Comparison of ENCODE assay signal across 9 cellular contexts in the genomic region with DNA sequence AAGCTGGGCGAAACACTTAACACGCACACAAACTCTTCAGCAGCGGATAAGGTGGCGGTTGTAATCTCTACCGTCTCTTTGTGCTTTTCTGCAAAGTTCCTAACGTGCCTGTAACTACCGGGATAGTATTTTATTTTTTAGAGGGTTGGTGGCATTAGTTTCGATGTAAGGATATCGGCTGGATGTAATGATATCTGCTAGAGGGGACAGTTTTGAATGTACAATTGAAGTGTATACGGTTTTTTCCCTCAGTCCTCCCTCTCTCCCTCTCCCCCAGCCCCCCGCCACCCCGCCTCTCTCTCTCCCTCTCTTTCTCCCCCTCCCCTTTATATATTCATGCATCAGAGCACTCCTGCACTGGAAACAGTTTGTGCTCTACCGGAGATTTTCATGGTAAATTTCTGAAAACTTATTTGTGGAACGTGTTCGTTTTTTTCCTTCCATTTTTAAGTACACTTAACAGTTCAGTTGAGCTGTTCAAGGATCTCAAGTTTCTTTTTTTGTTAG. TPM values are rescaled to one million over a fixed set of nuclear protein-coding genes. Genes with fewer than 3 reads are reported as not detected.
DNase-seq lines count a peak whose midpoint lies in the region; ATAC-seq and TF ChIP-seq lines count a peak whose summit lies in the region.
"Had no signal": no experiment of that assay in that cellular context is flagged by ENCODE, and none has a peak within 500 bp of the region (broad histone marks: within the 10 kb centered on the region; RNA-seq: fewer than 3 reads in every experiment).

No MANE protein-coding gene starts in this region.

- H3K4me2 ChIP-seq in DND-41 (ENCODE audit: insufficient read depth, low read length) (peak overlapping the region; percentile 63), osteoblast (ENCODE audit: insufficient read depth, low read length) (peak overlapping the region; percentile 93)

- peak overlapping the region; percentile 96 for H3K9ac ChIP-seq in DND-41 (ENCODE audit: low read depth, low read length)

- H3K27me3 ChIP-seq in DND-41 (ENCODE audit: insufficient read depth, low read length, poor library complexity) (no peaks in the 10 kb centered on the region), ectodermal cell (ENCODE audit: control insufficient read depth, insufficient read depth, low read length, poor library complexity, severe bottlenecking) (no peaks in the 10 kb centered on the region), osteoblast (ENCODE audit: insufficient read depth, low read length) (no peaks in the 10 kb centered on the region)

- H3K79me2 ChIP-seq in DND-41 (ENCODE audit: insufficient read depth, low read length) (peaks cover 60% of the 10 kb centered on the region), osteoblast (ENCODE audit: insufficient read depth, low read length) (peaks cover 51% of the 10 kb centered on the region)

- no peak for TF ChIP-seq CTCF in DND-41 (IDR thresholded peaks at IDR 0.05; ENCODE audit: borderline replicate concordance, extremely low read depth, low read length, poor library complexity, severe bottlenecking)
- TF ChIP-seq CTCF in osteoblast (IDR thresholded peaks at IDR 0.05; ENCODE audit: extremely low read depth, low read depth, low read length): no peak
- TF ChIP-seq CTCF in CD14-positive monocyte (IDR thresholded peaks at IDR 0.05): no peak

- H3K4me3 ChIP-seq in DND-41 (ENCODE audit: low read depth in 1 of 2, low read length in 2 of 2) (peak overlapping the region; percentile 61 to 74), ectodermal cell (ENCODE audit: insufficient read depth, low read depth, low read length) (peak overlapping the region; percentile 84), osteoblast (ENCODE audit: insufficient read depth, low read length) (peak overlapping the region; percentile 88)

- H3K4me1 ChIP-seq in DND-41 (ENCODE audit: insufficient read depth, low read length): peaks cover 47% of the 10 kb centered on the region
- H3K4me1 ChIP-seq in ectodermal cell (ENCODE audit: control insufficient read depth, insufficient read depth, low read length): peaks cover 18% of the 10 kb centered on the region
- H3K4me1 ChIP-seq in osteoblast (ENCODE audit: insufficient read depth, low read length): peaks cover 16% of the 10 kb centered on the region

- H3K9me3 Mint-ChIP-seq in CD14-positive monocyte: no peaks in the 10 kb centered on the region
- H3K9me3 Mint-ChIP-seq: activated naive CD4-positive, alpha-beta T cell treated with anti-CD3 and anti-CD28 coated beads, Interleukin-2, amount 50 U/mL, for 24 hours had no signal

- peak; percentile 30 for DNase-seq in DND-41
- DNase-seq in NCI-H2171 (lab: John Stamatoyannopoulos, UW): peak; percentile 24
- DNase-seq in osteoblast (ENCODE audit: insufficient read length, low spot score, missing footprints): no peak
- DNase-seq in CD14-positive monocyte (ENCODE audit: low spot score): no peak
- DNase-seq in SHP77 treated with DMSO at 0.1 percent for 48 hours (lab: John Stamatoyannopoulos, UW): no peak
- no peak for DNase-seq in AG20443 (ENCODE audit: low spot score)

- WGBS in ectodermal cell, 2 experiments: 0% methylated on average over 9 to 14 of the region's 15 CpGs

- H3K27ac Mint-ChIP-seq in CD14-positive monocyte: no peak overlapping the region
- H3K27ac Mint-ChIP-seq: activated naive CD4-positive, alpha-beta T cell treated with anti-CD3 and anti-CD28 coated beads, Interleukin-2, amount 50 U/mL, for 24 hours had no signal

- H3K36me3 ChIP-seq in DND-41 (ENCODE audit: insufficient read depth, low read length) (no peaks in the 10 kb centered on the region; the same call in 1 of the 2 replicates), ectodermal cell (ENCODE audit: control insufficient read depth, insufficient read depth, low read length) (no peaks in the 10 kb centered on the region), osteoblast (ENCODE audit: insufficient read depth, low read length) (no peaks in the 10 kb centered on the region)

- peaks cover 4% of the 10 kb centered on the region for H3K4me1 Mint-ChIP-seq in CD14-positive monocyte

- H2AFZ ChIP-seq in DND-41 (ENCODE audit: low read depth, low read length) (peak overlapping the region; percentile 58), osteoblast (ENCODE audit: low read length) (peak overlapping the region; percentile 83)

- intact Hi-C loops in CD14-positive monocyte (cut with micrococcal nuclease): no loop called here

- peaks cover 24% of the 10 kb centered on the region; the same call in 1 of the 2 replicates for H4K20me1 ChIP-seq in DND-41 (ENCODE audit: insufficient read depth, low read length)
- H4K20me1 ChIP-seq in osteoblast (ENCODE audit: insufficient read depth, low read length): peaks cover 13% of the 10 kb centered on the region

- H3K9me3 ChIP-seq in DND-41 (ENCODE audit: insufficient read depth, low read length, severe bottlenecking) (no peaks in the 10 kb centered on the region), ectodermal cell (ENCODE audit: control insufficient read depth, low read length) (no peaks in the 10 kb centered on the region), osteoblast (ENCODE audit: low read depth, low read length) (no peaks in the 10 kb centered on the region)

- peaks cover 0 to 1% (median 0%) of the 10 kb centered on the region in 3 donors for H3K27me3 Mint-ChIP-seq in CD14-positive monocyte (ENCODE audit: low read depth in 3 of 3)
- H3K27me3 Mint-ChIP-seq: activated naive CD4-positive, alpha-beta T cell treated with anti-CD3 and anti-CD28 coated beads, Interleukin-2, amount 50 U/mL, for 24 hours had no signal

- no peaks in the 10 kb centered on the region for H3K36me3 Mint-ChIP-seq in CD14-positive monocyte
- H3K36me3 Mint-ChIP-seq: activated naive CD4-positive, alpha-beta T cell treated with anti-CD3 and anti-CD28 coated beads, Interleukin-2, amount 50 U/mL, for 24 hours had no signal

- ATAC-seq in DND-41 (ENCODE audit: insufficient read depth, low read depth): no peak
- ATAC-seq in HG02571 (IDR thresholded peaks at IDR 0.05; ENCODE audit: unreplicated experiment): no peak

- H3K27ac ChIP-seq in DND-41 (ENCODE audit: low read length): peak overlapping the region; percentile 96
- H3K27ac ChIP-seq in ectodermal cell (ENCODE audit: insufficient read depth, low read depth, low read length, poor library complexity, severe bottlenecking): peak overlapping the region; percentile 44
- peak overlapping the region; percentile 50 for H3K27ac ChIP-seq in osteoblast (ENCODE audit: low read depth, low read length)

- H3K4me3 Mint-ChIP-seq in CD14-positive monocyte: no peak overlapping the region
- H3K4me3 Mint-ChIP-seq: activated naive CD4-positive, alpha-beta T cell treated with anti-CD3 and anti-CD28 coated beads, Interleukin-2, amount 50 U/mL, for 24 hours had no signal

RNA-seq across cellular contexts. Expression of a gene that starts 1.6 kb away (rescaled TPM):
- 27.0 TPM for polyA plus RNA-seq in ectodermal cell (2013, experiment 1 of 4)
- polyA plus RNA-seq in ectodermal cell (2013, experiment 2 of 4): 28.9 TPM
- 30.4 TPM for polyA plus RNA-seq in ectodermal cell (2013, experiment 3 of 4)
- 33.6 TPM for polyA plus RNA-seq in ectodermal cell (2013, experiment 4 of 4)
- total RNA-seq in osteoblast: 9.1 and 10.1 TPM in 2 replicates
- 1 to 10 TPM in 1 of 2 donors, under 1 TPM in 1; 0.89 to 1.1 TPM for polyA plus RNA-seq in CD14-positive monocyte

Comparison
In these comparisons a context has a peak if more than half of its experiments do, and no peak if none do; other contexts are left out.
1. DNase-seq: peak in DND-41 (single experiment) and NCI-H2171 (single experiment); none in osteoblast (single experiment), CD14-positive monocyte (single experiment), SHP77 treated with DMSO at 0.1 percent for 48 hours (single experiment) and AG20443 (single experiment).
2. H3K27ac ChIP-seq: peak in every context shown above with its lines; median percentile 96 in DND-41; 50 in osteoblast; 44 in ectodermal cell.
3. Peak in every context shown above with its lines, with median percentiles within 50 percentile points of each other: H3K4me3 ChIP-seq.